In genomic region chr1:161749509-161750407, GRCh38 we compare ENCODE assay signal across 1 cellular context.
TF ChIP-seq lines count a peak whose summit lies in the region.

Gene DUSP12 (plus strand): TSS chr1:161749786. CDS start chr1:161749802, 16 bp downstream.

TF ChIP-seq in K562, 482 proteins besides CTCF, POLR2A, EP300 and RAD21 (continued from another document and continues in another):
- 0 out of 2 replicates have a peak, but pooled peaks have one; percentile 33 for TF ChIP-seq ZHX1 (conservative IDR thresholded peaks at IDR 0.05; ENCODE audit: low read length)
- TF ChIP-seq PTBP1 (IDR thresholded peaks at IDR 0.05; ENCODE audit: low read depth, low read length), result no peak
- no peak for TF ChIP-seq ELF4 (CRISPR knock-in tag; IDR thresholded peaks at IDR 0.05)
- TF ChIP-seq ZNF408 (CRISPR knock-in tag; IDR thresholded peaks at IDR 0.05; ENCODE audit: low read depth), result no peak
- TF ChIP-seq ZNF511 (CRISPR knock-in tag; IDR thresholded peaks at IDR 0.05), result peak; percentile 62; the same call in 1 of the 2 replicates
- no peak for TF ChIP-seq ZFP1 (CRISPR knock-in tag; IDR thresholded peaks at IDR 0.05)
- no peak for TF ChIP-seq EWSR1 (IDR thresholded peaks at IDR 0.05; ENCODE audit: borderline replicate concordance, low read depth, partially characterized antibody)
- TF ChIP-seq MITF (IDR thresholded peaks at IDR 0.05), result no peak; the same call in 1 of the 2 replicates
- no peak for TF ChIP-seq MTA3 (IDR thresholded peaks at IDR 0.05; ENCODE audit: borderline replicate concordance)
- TF ChIP-seq PRPF4 (IDR thresholded peaks at IDR 0.05; ENCODE audit: insufficient read depth, low read depth, low read length, poor library complexity, severe bottlenecking), result no peak
- TF ChIP-seq DDX20 (tag; IDR thresholded peaks at IDR 0.05; ENCODE audit: low read depth), result no peak
- peak; percentile 99 for TF ChIP-seq MEIS2 (IDR thresholded peaks at IDR 0.05; ENCODE audit: partially characterized antibody)
- TF ChIP-seq ZFX (CRISPR knock-in tag; IDR thresholded peaks at IDR 0.05), result peak; percentile 98
- no peak for TF ChIP-seq SMARCA5 (IDR thresholded peaks at IDR 0.05)
- peak; percentile 94 for TF ChIP-seq MGA (IDR thresholded peaks at IDR 0.05)
- TF ChIP-seq NFE2 (IDR thresholded peaks at IDR 0.05; ENCODE audit: low read depth), result peak; percentile 18; the same call in 1 of the 2 replicates
- no peak for TF ChIP-seq ARID3A (IDR thresholded peaks at IDR 0.05; ENCODE audit: borderline replicate concordance, low read depth, low read length)
- TF ChIP-seq TARDBP (IDR thresholded peaks at IDR 0.05), result no peak
- TF ChIP-seq RBM17 (IDR thresholded peaks at IDR 0.05; ENCODE audit: borderline replicate concordance, low read depth, low read length), result no peak
- TF ChIP-seq ZNF184 (CRISPR knock-in tag; IDR thresholded peaks at IDR 0.05), result no peak
- no peak for TF ChIP-seq MCM5 (IDR thresholded peaks at IDR 0.05; ENCODE audit: low read depth)
- peak; percentile 90 for TF ChIP-seq AFF4 (CRISPR knock-in tag; IDR thresholded peaks at IDR 0.05)
- TF ChIP-seq ZBTB2 (IDR thresholded peaks at IDR 0.05), result no peak
- no peak for TF ChIP-seq RFX5 (IDR thresholded peaks at IDR 0.05; ENCODE audit: low read depth, low read length)
- no peak for TF ChIP-seq FUS (optimal IDR thresholded peaks at IDR 0.05; ENCODE audit: low read depth, low read length)
